In the genomic region with DNA sequence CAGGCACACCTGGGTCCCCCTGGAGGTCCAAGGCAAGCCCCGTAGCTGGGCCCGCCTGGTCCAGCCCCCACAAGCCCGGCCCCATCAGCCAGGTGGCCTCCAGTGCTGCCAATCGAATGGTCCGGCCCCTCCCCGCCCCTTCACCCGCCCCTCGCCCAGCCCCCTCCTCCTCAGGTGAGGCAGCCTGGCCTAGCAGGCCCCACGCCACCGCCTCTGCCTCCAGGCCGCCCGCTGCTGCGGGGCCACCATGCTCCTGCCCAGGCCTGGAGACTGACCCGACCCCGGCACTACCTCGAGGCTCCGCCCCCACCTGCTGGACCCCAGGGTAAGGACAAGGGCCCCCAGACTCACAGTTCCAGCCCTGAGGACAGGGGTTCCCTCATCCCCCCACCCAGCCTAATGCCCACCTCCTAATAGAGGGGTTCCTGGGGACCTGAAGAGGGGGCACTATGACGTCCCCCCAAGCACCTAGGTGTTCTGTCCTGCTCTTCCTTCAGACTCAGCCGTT, we compare ENCODE assay signal across 10 cellular contexts. TPM values are rescaled to one million over a fixed set of nuclear protein-coding genes. Genes with fewer than 3 reads are reported as not detected.
DNase-seq lines count a peak whose midpoint lies in the region; ATAC-seq lines count a peak whose summit lies in the region.
"Had no signal": no experiment of that assay in that cellular context is flagged by ENCODE, and none has a peak within 500 bp of the region (broad histone marks: within the 10 kb centered on the region; RNA-seq: fewer than 3 reads in every experiment).

HPN (plus strand) TSS at position 174 of the 508 bp plus-strand sequence. CDS start 786 bp downstream, outside the sequence.

- H3K9me3 Mint-ChIP-seq in activated CD4-positive, alpha-beta memory T cell treated with anti-CD3 and anti-CD28 coated beads for 36 hours = no peaks in the 10 kb centered on the region
- no peaks in the 10 kb centered on the region for H3K9me3 Mint-ChIP-seq in activated T-helper 2 cell treated with anti-CD3 and anti-CD28 coated beads, Interferon-gamma antibody, Interleukin-2, Interleukin-4, amounts not matched to agents 10 μg/mL and 5 μg/mL and 100 μg/mL, durations not matched to agents 14 hours and 24 hours and 36 hours

- H3K4me3 ChIP-seq in iPS-15b (ENCODE audit: low read depth, low read length) (peak within 1 kb of the TSS; percentile 77), rectal smooth muscle tissue (ENCODE audit: low read length) (peak within 1 kb of the TSS; percentile 14)

- POLR2A ChIA-PET in activated CD4-positive, alpha-beta memory T cell treated with anti-CD3 and anti-CD28 coated beads for 36 hours (lab: Charles Lee) = no interaction called here

- H3K9ac ChIP-seq in iPS-15b (ENCODE audit: low read depth, low read length) (peak within 1 kb of the TSS; percentile 73), rectal smooth muscle tissue (ENCODE audit: low read length) (no peak within 1 kb of the TSS)

- H3K4me1 ChIP-seq in iPS-15b (ENCODE audit: control insufficient read depth, insufficient read depth, low read length) (peaks cover 15% of the 10 kb centered on the region), rectal smooth muscle tissue (ENCODE audit: control insufficient read depth, insufficient read depth, low read length) (peaks cover 3% of the 10 kb centered on the region)

- H3K27ac Mint-ChIP-seq in activated CD4-positive, alpha-beta memory T cell treated with anti-CD3 and anti-CD28 coated beads for 36 hours = no peak within 1 kb of the TSS
- no peak within 1 kb of the TSS for H3K27ac Mint-ChIP-seq in activated T-helper 2 cell treated with anti-CD3 and anti-CD28 coated beads, Interferon-gamma antibody, Interleukin-2, Interleukin-4, amounts not matched to agents 10 μg/mL and 5 μg/mL and 100 μg/mL, durations not matched to agents 14 hours and 24 hours and 36 hours

- no peaks in the 10 kb centered on the region for H3K36me3 Mint-ChIP-seq in activated CD4-positive, alpha-beta memory T cell treated with anti-CD3 and anti-CD28 coated beads for 36 hours
- no peaks in the 10 kb centered on the region for H3K36me3 Mint-ChIP-seq in activated T-helper 2 cell treated with anti-CD3 and anti-CD28 coated beads, Interferon-gamma antibody, Interleukin-2, Interleukin-4, amounts not matched to agents 10 μg/mL and 5 μg/mL and 100 μg/mL, durations not matched to agents 14 hours and 24 hours and 36 hours (ENCODE audit: low read depth)

- no peak within 1 kb of the TSS for H3K27ac ChIP-seq in rectal smooth muscle tissue (ENCODE audit: low read depth, low read length)

- H3K27me3 ChIP-seq in iPS-15b (ENCODE audit: control insufficient read depth, insufficient read depth, low read length) = no peaks in the 10 kb centered on the region
- peaks cover 8% of the 10 kb centered on the region for H3K27me3 ChIP-seq in rectal smooth muscle tissue (ENCODE audit: control insufficient read depth, insufficient read depth, low read length)

- peaks cover 25% of the 10 kb centered on the region for H3K4me1 Mint-ChIP-seq in activated CD4-positive, alpha-beta memory T cell treated with anti-CD3 and anti-CD28 coated beads for 36 hours (ENCODE audit: low read depth)
- H3K4me1 Mint-ChIP-seq in activated T-helper 2 cell treated with anti-CD3 and anti-CD28 coated beads, Interferon-gamma antibody, Interleukin-2, Interleukin-4, amounts not matched to agents 10 μg/mL and 5 μg/mL and 100 μg/mL, durations not matched to agents 14 hours and 24 hours and 36 hours (ENCODE audit: low read depth) = peaks cover 6% of the 10 kb centered on the region

- no peaks in the 10 kb centered on the region for H3K36me3 ChIP-seq in iPS-15b (ENCODE audit: control insufficient read depth, insufficient read depth, low read length)
- H3K36me3 ChIP-seq in rectal smooth muscle tissue (ENCODE audit: control insufficient read depth, insufficient read depth, low read length) = no peaks in the 10 kb centered on the region

- CTCF ChIA-PET in activated CD4-positive, alpha-beta memory T cell treated with anti-CD3 and anti-CD28 coated beads for 36 hours (lab: Charles Lee) = interaction anchor here (1.0 kb wide), 1 partner anchor 11 kb away, joined by 3 read pairs; no protein-coding TSS in a partner anchor

- intact Hi-C loops in activated CD4-positive, alpha-beta memory T cell treated with anti-CD3 and anti-CD28 coated beads for 36 hours (cut with micrococcal nuclease) = loop anchor here (5.0 kb wide), 1 partner anchor 101 kb away; the partner anchor contains the start of gene FXYD7
- intact Hi-C loops in activated T-helper 2 cell treated with anti-CD3 and anti-CD28 coated beads, Interferon-gamma antibody, Interleukin-2, Interleukin-4, amounts not matched to agents 10 μg/mL and 5 μg/mL and 100 μg/mL, durations not matched to agents 14 hours and 24 hours and 36 hours (cut with micrococcal nuclease) = no loop called here

- ATAC-seq in GM18517 (IDR thresholded peaks at IDR 0.05; ENCODE audit: unreplicated experiment) = no peak

- H3K27me3 Mint-ChIP-seq in activated CD4-positive, alpha-beta memory T cell treated with anti-CD3 and anti-CD28 coated beads for 36 hours = peaks cover 10% of the 10 kb centered on the region
- H3K27me3 Mint-ChIP-seq in activated T-helper 2 cell treated with anti-CD3 and anti-CD28 coated beads, Interferon-gamma antibody, Interleukin-2, Interleukin-4, amounts not matched to agents 10 μg/mL and 5 μg/mL and 100 μg/mL, durations not matched to agents 14 hours and 24 hours and 36 hours (ENCODE audit: low read depth) = peaks cover 15% of the 10 kb centered on the region

- H3K9me3 ChIP-seq in iPS-15b (ENCODE audit: control insufficient read depth, insufficient read depth, low read length) = no peaks in the 10 kb centered on the region

- peak; percentile 69 for DNase-seq in DMS53 treated with DMSO at 0.1 percent for 48 hours (lab: John Stamatoyannopoulos, UW; ENCODE audit: unreplicated experiment)
- DNase-seq in activated CD4-positive, alpha-beta memory T cell treated with anti-CD3 and anti-CD28 coated beads for 36 hours = no peak
- no peak for DNase-seq in activated T-helper 2 cell treated with anti-CD3 and anti-CD28 coated beads, Interferon-gamma antibody, Interleukin-2, Interleukin-4, amounts not matched to agents 10 μg/mL and 5 μg/mL and 100 μg/mL, durations not matched to agents 14 hours and 24 hours and 36 hours (ENCODE audit: low spot score)
- DNase-seq in dermis blood vessel endothelial cell = no peak
- DNase-seq in NCI-H1694 (lab: John Stamatoyannopoulos, UW) = no peak
- DNase-seq: GDM1 had no signal

- H3K4me3 Mint-ChIP-seq in activated CD4-positive, alpha-beta memory T cell treated with anti-CD3 and anti-CD28 coated beads for 36 hours = peak within 1 kb of the TSS; percentile 52
- H3K4me3 Mint-ChIP-seq in activated T-helper 2 cell treated with anti-CD3 and anti-CD28 coated beads, Interferon-gamma antibody, Interleukin-2, Interleukin-4, amounts not matched to agents 10 μg/mL and 5 μg/mL and 100 μg/mL, durations not matched to agents 14 hours and 24 hours and 36 hours (ENCODE audit: low read depth) = no peak within 1 kb of the TSS

RNA-seq across cellular contexts. Expression of gene HPN, which starts in this region (rescaled TPM):
- total RNA-seq in activated CD4-positive, alpha-beta memory T cell treated with anti-CD3 and anti-CD28 coated beads for 36 hours = under 1 TPM in 1 of 2 experiments, not detected in 1; 0.21 TPM
- total RNA-seq in activated T-helper 2 cell treated with anti-CD3 and anti-CD28 coated beads, Interferon-gamma antibody, Interleukin-2, Interleukin-4, amounts not matched to agents 10 μg/mL and 5 μg/mL and 100 μg/mL, durations not matched to agents 14 hours and 24 hours and 36 hours = 0.07 and 0.11 TPM in 2 replicates
- 0.09 and 0.17 TPM in 2 replicates for total RNA-seq in dermis blood vessel endothelial cell
- total RNA-seq: SK-MEL-5 had no signal
